ENCODE assay signal across 18 cellular contexts in genomic region chr9:99778829-99779228, GRCh38.
"Had no signal": no experiment of that assay in that cellular context is flagged by ENCODE, and none has a peak within 500 bp of the region (broad histone marks: within the 10 kb centered on the region; RNA-seq: fewer than 3 reads in every experiment).

No MANE protein-coding gene starts in this region.

- H3K27ac ChIP-seq: breast epithelium, sigmoid colon, thyroid gland had no signal

- H3K36me3 Mint-ChIP-seq: activated naive CD4-positive, alpha-beta T cell treated with anti-CD3 and anti-CD28 coated beads, Interleukin-2, amount 50 U/mL, for 72 hours; natural killer cell; stimulated activated memory B cell treated with anti-CD40 and anti-IgM and Interleukin-4, amounts not matched to agents 10 μg/mL and 1 μg/mL and 100 μg/mL, for 72 hours had no signal

- H3K27me3 ChIP-seq: breast epithelium, sigmoid colon, thyroid gland had no signal

- H3K27me3 Mint-ChIP-seq: progenitor cell of endocrine pancreas; stimulated activated memory B cell treated with anti-CD40 and anti-IgM and Interleukin-4, amounts not matched to agents 10 μg/mL and 1 μg/mL and 100 μg/mL, for 72 hours had no signal

- H3K4me3 Mint-ChIP-seq: central memory CD8-positive, alpha-beta T cell; natural killer cell; stimulated activated memory B cell treated with anti-CD40 and anti-IgM and Interleukin-4, amounts not matched to agents 10 μg/mL and 1 μg/mL and 100 μg/mL, for 72 hours; T-helper 17 cell had no signal

- H3K4me3 ChIP-seq: breast epithelium, sigmoid colon, thyroid gland had no signal

- H3K9me3 ChIP-seq: breast epithelium, sigmoid colon, thyroid gland had no signal

- H3K9me3 Mint-ChIP-seq: activated naive CD4-positive, alpha-beta T cell treated with anti-CD3 and anti-CD28 coated beads, Interleukin-2, amount 50 U/mL, for 72 hours; central memory CD8-positive, alpha-beta T cell; natural killer cell; stimulated activated memory B cell treated with anti-CD40 and anti-IgM and Interleukin-4, amounts not matched to agents 10 μg/mL and 1 μg/mL and 100 μg/mL, for 72 hours had no signal

- DNase-seq: activated CD4-positive, CD25-positive, alpha-beta regulatory T cell; activated CD8-positive, alpha-beta memory T cell treated with anti-CD3 and anti-CD28 coated beads for 24 hours; activated gamma-delta T cell treated with Interleukin-2 at 50 U/mL for 16 hours; effector memory CD4-positive, alpha-beta T cell; hypothalamus; left ventricle myocardium superior; midbrain; natural killer cell; retina; sigmoid colon; stimulated activated CD4-positive, alpha-beta T cell treated with anti-CD3 and anti-CD28 coated beads, Interleukin-4, amount 100 ng/mL, for 1 hour; T-helper 17 cell; thyroid gland had no signal

- H3K4me1 ChIP-seq: breast epithelium, sigmoid colon, thyroid gland had no signal

- H3K27ac Mint-ChIP-seq: activated naive CD4-positive, alpha-beta T cell treated with anti-CD3 and anti-CD28 coated beads, Interleukin-2, amount 50 U/mL, for 72 hours; natural killer cell; progenitor cell of endocrine pancreas; stimulated activated memory B cell treated with anti-CD40 and anti-IgM and Interleukin-4, amounts not matched to agents 10 μg/mL and 1 μg/mL and 100 μg/mL, for 72 hours; T-helper 17 cell had no signal

- H3K36me3 ChIP-seq: breast epithelium, sigmoid colon, thyroid gland had no signal

- H3K4me1 Mint-ChIP-seq: central memory CD8-positive, alpha-beta T cell; T-helper 17 cell had no signal
